In the genomic region with DNA sequence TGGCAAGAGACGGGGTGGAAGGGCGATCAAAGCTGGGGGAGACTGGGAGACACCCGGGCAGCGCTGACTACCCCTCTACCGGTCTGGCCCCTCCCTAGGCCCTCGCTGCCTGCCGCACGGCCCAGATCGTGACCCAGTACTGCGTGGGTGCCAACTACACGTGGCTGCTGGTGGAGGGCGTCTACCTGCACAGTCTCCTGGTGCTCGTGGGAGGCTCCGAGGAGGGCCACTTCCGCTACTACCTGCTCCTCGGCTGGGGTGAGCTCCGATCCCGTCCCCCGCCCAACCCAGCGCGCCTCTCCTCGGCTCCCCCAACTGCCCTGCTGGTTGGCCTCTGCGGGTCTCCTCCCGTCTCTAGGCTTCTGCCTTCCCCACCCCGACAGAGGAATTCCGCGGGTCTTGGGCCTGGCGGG, we compare ENCODE assay signal across 8 cellular contexts. TPM values are rescaled to one million over a fixed set of nuclear protein-coding genes. Genes with fewer than 3 reads are reported as not detected.
A peak's percentile ranks its signal among the peaks of the same experiment; 100 is the strongest.
DNase-seq lines count a peak whose midpoint lies in the region; ATAC-seq and TF ChIP-seq lines count a peak whose summit lies in the region.

No MANE protein-coding gene starts in this region.

- H3K9me3 ChIP-seq in CD8-positive, alpha-beta T cell (ENCODE audit: low read length): no peaks in the 10 kb centered on the region

- H3K27ac ChIP-seq in CD8-positive, alpha-beta T cell (ENCODE audit: low read depth, low read length): no peak overlapping the region
- H3K27ac ChIP-seq in KMS-11: no peak overlapping the region

- no peaks in the 10 kb centered on the region for H3K79me2 ChIP-seq in KMS-11 (ENCODE audit: insufficient read depth, low read depth)

- H3K4me3 Mint-ChIP-seq in CD8-positive, alpha-beta T cell: peak overlapping the region; percentile 87

- H3K4me3 ChIP-seq in CD8-positive, alpha-beta T cell (ENCODE audit: low read depth, low read length): peak overlapping the region; percentile 54
- H3K4me3 ChIP-seq in KMS-11 (IDR thresholded peaks at IDR 0.05; ENCODE audit: insufficient read depth, low read depth, low read length) (no peak overlapping the region), kidney epithelial cell (ENCODE audit: low read depth, low read length) (peak overlapping the region; percentile 39)

- no peak for TF ChIP-seq CTCF in CD8-positive, alpha-beta T cell (IDR thresholded peaks at IDR 0.05)
- TF ChIP-seq CTCF in KMS-11 (conservative IDR thresholded peaks at IDR 0.05; ENCODE audit: low read depth, low read length): no peak
- no peak for TF ChIP-seq CTCF in kidney epithelial cell (IDR thresholded peaks at IDR 0.05; ENCODE audit: insufficient read depth, low read length, poor library complexity, severe bottlenecking)

- intact Hi-C loops in CD8-positive, alpha-beta T cell (cut with DNase I, micrococcal nuclease): loop anchor here (1.0 to 2.0 kb wide), 3 partner anchors 8 to 34 kb away; a partner anchor contains a TSS

- H3K4me1 ChIP-seq in CD8-positive, alpha-beta T cell (ENCODE audit: insufficient read depth, low read length): peaks cover 17% of the 10 kb centered on the region
- peaks cover 17% of the 10 kb centered on the region for H3K4me1 ChIP-seq in KMS-11 (ENCODE audit: low read depth, poor library complexity, severe bottlenecking)

- H3K27me3 ChIP-seq in CD8-positive, alpha-beta T cell (ENCODE audit: insufficient read depth, low read length): no peaks in the 10 kb centered on the region
- peaks cover 7% of the 10 kb centered on the region; the same call in 1 of the 2 replicates for H3K27me3 ChIP-seq in KMS-11 (ENCODE audit: insufficient read depth, low read depth)
- H3K27me3 ChIP-seq in kidney epithelial cell (ENCODE audit: control insufficient read depth, insufficient read depth, low read length): peaks cover 4% of the 10 kb centered on the region

- no peaks in the 10 kb centered on the region for H3K36me3 Mint-ChIP-seq in CD8-positive, alpha-beta T cell
- no peaks in the 10 kb centered on the region for H3K36me3 Mint-ChIP-seq in activated naive CD4-positive, alpha-beta T cell treated with anti-CD3 and anti-CD28 coated beads, Interleukin-2, amount 50 U/mL, for 72 hours

- ATAC-seq in CD8-positive, alpha-beta T cell: peak; percentile 57
- peak; percentile 39 to 55 for ATAC-seq in activated naive CD4-positive, alpha-beta T cell treated with anti-CD3 and anti-CD28 coated beads, Interleukin-2, amount 50 U/mL, for 72 hours
- peak; percentile 21 for ATAC-seq in stimulated activated naive CD8-positive, alpha-beta T cell treated with anti-CD3 and anti-CD28 coated beads, Interleukin-15, Interleukin-2, amounts not matched to agents 100 U/mL and 50 U/mL, for 24 hours
- no peak for ATAC-seq in HG03175 (IDR thresholded peaks at IDR 0.05; ENCODE audit: unreplicated experiment)

- H3K4me1 Mint-ChIP-seq in CD8-positive, alpha-beta T cell (ENCODE audit: low read depth): peaks cover 20% of the 10 kb centered on the region

- no peak overlapping the region for H3K9ac ChIP-seq in KMS-11

- DNase-seq in CD8-positive, alpha-beta T cell: peak in 6 of 7 experiments; percentile 25 to 74 (median 51)
- DNase-seq in activated naive CD4-positive, alpha-beta T cell treated with anti-CD3 and anti-CD28 coated beads, Interleukin-2, amount 50 U/mL, for 72 hours (ENCODE audit: low spot score in 2 of 2): peak in 1 of 2 donors; percentile 51
- no peak for DNase-seq in kidney epithelial cell (ENCODE audit: low read depth)
- DNase-seq in stimulated activated naive CD8-positive, alpha-beta T cell treated with anti-CD3 and anti-CD28 coated beads, Interleukin-15, Interleukin-2, amounts not matched to agents 100 U/mL and 50 U/mL, for 24 hours: peak; percentile 60
- DNase-seq in NCI-H82 treated with DMSO at 0.1 percent for 48 hours (lab: John Stamatoyannopoulos, UW; ENCODE audit: unreplicated experiment): no peak
- DNase-seq in mucosa of gallbladder (ENCODE audit: low spot score): no peak

- H3K27me3 Mint-ChIP-seq in CD8-positive, alpha-beta T cell (ENCODE audit: low read depth): no peaks in the 10 kb centered on the region

- H3K9me3 Mint-ChIP-seq in CD8-positive, alpha-beta T cell: no peaks in the 10 kb centered on the region
- no peaks in the 10 kb centered on the region for H3K9me3 Mint-ChIP-seq in activated naive CD4-positive, alpha-beta T cell treated with anti-CD3 and anti-CD28 coated beads, Interleukin-2, amount 50 U/mL, for 72 hours

- no peaks in the 10 kb centered on the region for H3K36me3 ChIP-seq in CD8-positive, alpha-beta T cell (ENCODE audit: insufficient read depth, low read length)
- H3K36me3 ChIP-seq in KMS-11 (ENCODE audit: insufficient read depth) (no peaks in the 10 kb centered on the region), kidney epithelial cell (ENCODE audit: control insufficient read depth, insufficient read depth, low read length) (no peaks in the 10 kb centered on the region)

- no peaks in the 10 kb centered on the region for H4K20me1 ChIP-seq in KMS-11 (ENCODE audit: insufficient read depth)

- H3K27ac Mint-ChIP-seq in CD8-positive, alpha-beta T cell: peak overlapping the region; percentile 27
- no peak overlapping the region for H3K27ac Mint-ChIP-seq in activated naive CD4-positive, alpha-beta T cell treated with anti-CD3 and anti-CD28 coated beads, Interleukin-2, amount 50 U/mL, for 72 hours

- H2AFZ ChIP-seq in KMS-11 (ENCODE audit: low read depth): peak overlapping the region; percentile 21; the same call in 1 of the 2 replicates

- POLR2A ChIA-PET in CD8-positive, alpha-beta T cell (lab: Charles Lee): interaction anchor here (0.8 to 2.5 kb wide), 4 partner anchors 9 to 40 kb away, joined by 3 to 21 read pairs (median 10); a partner anchor contains a TSS

- H3K4me2 ChIP-seq in KMS-11: peak overlapping the region; percentile 27; the same call in 1 of the 2 replicates

- CTCF ChIA-PET in CD8-positive, alpha-beta T cell (lab: Charles Lee): interaction anchor here (0.7 to 11.5 kb wide), 3 partner anchors 16 to 37 kb away, joined by 3 to 97 read pairs (median 9); a partner anchor contains a TSS

RNA-seq across cellular contexts. Expression of a gene that starts 8.8 kb away (rescaled TPM):
- total RNA-seq in CD8-positive, alpha-beta T cell: 10 to 100 TPM in 1 of 2 experiments, 1 to 10 TPM in 1; 9.4 to 10.7 TPM
- 10 to 100 TPM in 1 of 2 donors, 1 to 10 TPM in 1; 7.0 to 15.7 TPM for total RNA-seq in activated naive CD4-positive, alpha-beta T cell treated with anti-CD3 and anti-CD28 coated beads, Interleukin-2, amount 50 U/mL, for 72 hours
- total RNA-seq in kidney epithelial cell (0.46 TPM in 1 of 2 replicates, not detected in the other), mucosa of gallbladder (10.3 TPM)

RNA-seq across cellular contexts. Expression of a gene that starts 14.9 kb away (rescaled TPM):
- total RNA-seq in CD8-positive, alpha-beta T cell: 100 to 1,000 TPM; 301 to 313 TPM
- 100 to 1,000 TPM; 755 to 839 TPM for total RNA-seq in activated naive CD4-positive, alpha-beta T cell treated with anti-CD3 and anti-CD28 coated beads, Interleukin-2, amount 50 U/mL, for 72 hours
- total RNA-seq in kidney epithelial cell (177 and 219 TPM in 2 replicates), mucosa of gallbladder (269 TPM)

RNA-seq across cellular contexts. Expression of a gene that starts 15.6 kb away (rescaled TPM):
- 1 to 10 TPM; 7.0 to 7.5 TPM for total RNA-seq in CD8-positive, alpha-beta T cell
- total RNA-seq in activated naive CD4-positive, alpha-beta T cell treated with anti-CD3 and anti-CD28 coated beads, Interleukin-2, amount 50 U/mL, for 72 hours: 10 to 100 TPM; 21.0 to 30.6 TPM
- total RNA-seq in kidney epithelial cell (15.6 and 26.2 TPM in 2 replicates), mucosa of gallbladder (8.0 TPM)

RNA-seq across cellular contexts. Expression of a gene that starts 37.7 kb away (rescaled TPM):
- 10 to 100 TPM; 24.0 to 26.5 TPM for total RNA-seq in CD8-positive, alpha-beta T cell
- total RNA-seq in activated naive CD4-positive, alpha-beta T cell treated with anti-CD3 and anti-CD28 coated beads, Interleukin-2, amount 50 U/mL, for 72 hours: 100 to 1,000 TPM; 142 to 161 TPM
- total RNA-seq in kidney epithelial cell: 30.7 and 33.6 TPM in 2 replicates
- 68.4 TPM for total RNA-seq in mucosa of gallbladder

RNA-seq across cellular contexts. Expression of a gene that starts 53.8 kb away (rescaled TPM):
- 10 to 100 TPM; 15.2 to 17.1 TPM for total RNA-seq in CD8-positive, alpha-beta T cell
- 10 to 100 TPM; 40.1 to 47.9 TPM for total RNA-seq in activated naive CD4-positive, alpha-beta T cell treated with anti-CD3 and anti-CD28 coated beads, Interleukin-2, amount 50 U/mL, for 72 hours
- total RNA-seq in kidney epithelial cell (13.0 and 15.8 TPM in 2 replicates), mucosa of gallbladder (22.0 TPM)

Comparison
In these comparisons a context has a peak if more than half of its experiments do, and no peak if none do; other contexts are left out.
1. DNase-seq: peak in CD8-positive, alpha-beta T cell (6 of 7) and stimulated activated naive CD8-positive, alpha-beta T cell treated with anti-CD3 and anti-CD28 coated beads, Interleukin-15, Interleukin-2, amounts not matched to agents 100 U/mL and 50 U/mL, for 24 hours (single experiment); none in kidney epithelial cell (single experiment), NCI-H82 treated with DMSO at 0.1 percent for 48 hours (single experiment) and mucosa of gallbladder (single experiment).